Comparison of ENCODE assay signal across 1 cellular context in genomic region chr1:22208265-22208972, GRCh38.
TF ChIP-seq lines count a peak whose summit lies in the region.

No MANE protein-coding gene starts in this region.

TF ChIP-seq in K562, 482 proteins besides CTCF, POLR2A, EP300 and RAD21 (continued from another document):
- TF ChIP-seq CTCFL (IDR thresholded peaks at IDR 0.05; ENCODE audit: borderline replicate concordance, insufficient read depth, low read depth, low read length, poor library complexity, severe bottlenecking), result peak; percentile 67
- TF ChIP-seq ZNF407 (IDR thresholded peaks at IDR 0.05; ENCODE audit: low read depth), result no peak
- no peak for TF ChIP-seq ZBTB1 (CRISPR knock-in tag; IDR thresholded peaks at IDR 0.05; ENCODE audit: borderline replicate concordance, low read depth)
- no peak for TF ChIP-seq POLR2B (IDR thresholded peaks at IDR 0.05; ENCODE audit: low read depth, partially characterized antibody)
- no peak for TF ChIP-seq IFI16 (CRISPR knock-in tag; IDR thresholded peaks at IDR 0.05)
